ENCODE assay signal across 9 cellular contexts in the genomic region with DNA sequence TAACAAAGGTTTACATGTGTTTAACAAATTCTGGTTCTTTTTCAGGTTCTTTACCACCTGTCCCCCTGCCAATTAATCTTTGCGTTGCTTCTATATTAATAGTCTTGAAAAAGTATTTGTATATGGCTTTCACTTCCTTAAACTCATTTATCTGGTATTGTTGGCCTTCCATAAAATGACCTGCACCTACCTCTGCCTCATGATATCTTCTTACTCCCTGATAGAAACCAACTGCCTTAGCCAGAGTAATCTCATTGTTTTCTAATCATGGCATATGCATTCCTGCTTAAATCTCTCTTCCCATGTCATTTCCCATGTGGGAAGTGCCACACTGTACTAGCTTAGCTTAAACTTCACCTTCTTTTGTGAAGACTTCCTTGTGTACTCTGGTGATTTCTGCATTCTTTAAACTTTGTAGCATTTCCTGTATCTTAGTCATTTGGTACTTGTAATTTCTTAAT. TPM values are rescaled to one million over a fixed set of nuclear protein-coding genes. Genes with fewer than 3 reads are reported as not detected.
DNase-seq lines count a peak whose midpoint lies in the region; ATAC-seq and TF ChIP-seq lines count a peak whose summit lies in the region.
"Had no signal": no experiment of that assay in that cellular context is flagged by ENCODE, and none has a peak within 500 bp of the region (broad histone marks: within the 10 kb centered on the region; RNA-seq: fewer than 3 reads in every experiment).

No MANE protein-coding gene starts in this region.

- H3K27ac ChIP-seq in MM.1S (ENCODE audit: low read length), result peak overlapping the region; percentile 67

- peaks cover 38% of the 10 kb centered on the region for H3F3A ChIP-seq in MM.1S (ENCODE audit: insufficient read depth, low read length)

- no peak for TF ChIP-seq CTCF in MM.1S (IDR thresholded peaks at IDR 0.05; ENCODE audit: low read length)

- H3K9me2 ChIP-seq in MM.1S (replicated peaks; ENCODE audit: insufficient read depth, low read length), result no peaks in the 10 kb centered on the region

- H3K27me3 ChIP-seq in MM.1S (replicated peaks; ENCODE audit: insufficient read depth, low read length), result no peaks in the 10 kb centered on the region

- ATAC-seq in GM18502 (IDR thresholded peaks at IDR 0.05; ENCODE audit: poor library complexity, unreplicated experiment) (peak; percentile 77), GM21723 (IDR thresholded peaks at IDR 0.05; ENCODE audit: unreplicated experiment) (peak; percentile 73)

- H3K4me3 ChIP-seq in MM.1S (ENCODE audit: low read length), result peak overlapping the region; percentile 9; the same call in 1 of the 2 replicates

- no peaks in the 10 kb centered on the region for H3K36me3 ChIP-seq in MM.1S (replicated peaks; ENCODE audit: insufficient read depth, low read length)

- peaks cover 100% of the 10 kb centered on the region for H3K79me2 ChIP-seq in MM.1S (ENCODE audit: low read length)

- H3K4me3 Mint-ChIP-seq in immature natural killer cell, result no peak overlapping the region

- H4K20me1 ChIP-seq in MM.1S (ENCODE audit: insufficient read depth, low read length), result no peaks in the 10 kb centered on the region; the same call in 1 of the 2 replicates

- peak overlapping the region; percentile 1 to 45 (median 20) for H3K27ac Mint-ChIP-seq in immature natural killer cell

- peaks cover 13 to 50% of the 10 kb centered on the region in 2 donors for H3K4me1 Mint-ChIP-seq in immature natural killer cell

- peak overlapping the region; percentile 60 for H3K4me2 ChIP-seq in MM.1S (ENCODE audit: low read depth, low read length)

- no peaks in the 10 kb centered on the region for H3K36me3 Mint-ChIP-seq in immature natural killer cell

- no peak overlapping the region for H2AFZ ChIP-seq in MM.1S (ENCODE audit: low read length)

- H3K9me3 ChIP-seq in MM.1S (replicated peaks; ENCODE audit: insufficient read depth, low read length), result no peaks in the 10 kb centered on the region

- H3K4me1 ChIP-seq in MM.1S (ENCODE audit: low read length), result peaks cover 61% of the 10 kb centered on the region

- H3K27me3 Mint-ChIP-seq in immature natural killer cell (ENCODE audit: low read depth in 3 of 3), result no peaks in the 10 kb centered on the region

- no peak for DNase-seq in MM.1S
- no peak for DNase-seq in immature natural killer cell
- DNase-seq in amygdala (lab: John Stamatoyannopoulos, UW), result no peak
- no peak for DNase-seq in NCI-H1048 (lab: John Stamatoyannopoulos, UW)
- no peak for DNase-seq in retina
- DNase-seq in iPS-NIHi7 (ENCODE audit: extremely low spot score), result no peak
- DNase-seq: activated CD4-positive, alpha-beta T cell treated with anti-CD3 and anti-CD28 coated beads, Interleukin-2, amount 50 U/mL, for 48 hours had no signal

- peak overlapping the region; percentile 2; the same call in 1 of the 2 replicates for H3K9ac ChIP-seq in MM.1S (ENCODE audit: low read length)

- no peaks in the 10 kb centered on the region for H3K9me3 Mint-ChIP-seq in immature natural killer cell

RNA-seq across cellular contexts. Expression of gene SMG7, which starts 8.7 kb away (rescaled TPM):
- 10 to 100 TPM in 2 of 3 donors, 1 to 10 TPM in 1; 6.4 to 38.5 (median 11.2) TPM for polyA plus RNA-seq in immature natural killer cell
